ENCODE assay signal across 1 cellular context in the genomic region with DNA sequence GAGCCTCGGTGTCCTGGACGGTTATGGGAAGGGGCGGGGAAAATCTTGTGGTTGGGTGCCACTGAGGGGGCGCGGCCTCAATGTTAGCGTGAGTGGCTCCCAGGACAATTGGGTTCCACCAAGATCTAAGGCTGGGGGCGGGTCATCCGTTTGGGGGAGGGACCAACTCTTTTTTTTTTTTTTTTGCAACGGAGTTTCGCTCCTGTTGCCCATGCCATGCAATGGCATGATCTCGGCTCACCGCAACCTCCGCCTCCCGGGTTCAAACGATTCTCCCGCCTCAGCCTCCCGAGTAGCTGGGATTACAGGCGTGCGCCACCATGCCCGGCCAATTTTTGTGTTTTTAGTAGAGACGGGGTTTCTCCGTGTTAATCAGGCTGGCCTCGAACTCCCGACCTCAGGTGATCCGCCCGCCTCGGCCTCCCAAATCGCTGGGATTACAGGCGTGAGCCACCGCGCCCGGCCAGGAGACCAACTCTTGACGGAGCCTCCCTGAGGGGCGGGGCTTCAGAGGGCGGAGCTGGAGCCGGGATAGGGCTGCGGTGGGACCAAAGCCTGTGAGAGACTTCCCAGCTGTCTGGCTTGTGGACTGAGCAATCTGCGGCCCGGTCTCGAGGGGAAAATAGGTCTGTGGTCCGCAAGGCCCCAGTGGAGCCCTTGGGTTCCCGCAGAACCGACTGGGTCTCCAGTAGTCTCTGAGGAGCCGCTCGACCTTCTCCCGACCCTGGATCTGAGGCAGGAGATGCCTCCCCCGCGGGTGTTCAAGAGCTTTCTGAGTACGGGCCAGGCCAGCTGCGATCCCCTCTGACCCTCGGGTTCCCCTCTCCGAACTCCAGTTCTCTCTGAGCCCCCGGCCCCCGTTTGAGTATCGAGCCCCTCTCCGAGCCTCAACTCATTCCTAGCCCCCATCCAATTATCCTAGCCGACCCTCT.
A peak's percentile ranks its signal among the peaks of the same experiment; 100 is the strongest.
TF ChIP-seq lines count a peak whose summit lies in the region.

No MANE protein-coding gene starts in this region.

TF ChIP-seq in HepG2, 621 proteins besides CTCF, POLR2A, EP300 and RAD21 (continued from another document and continues in another):
- TF ChIP-seq ZNF382 (CRISPR knock-in tag; IDR thresholded peaks at IDR 0.05; ENCODE audit: borderline replicate concordance) (no peak), JDP2 (CRISPR knock-in tag; IDR thresholded peaks at IDR 0.05; ENCODE audit: borderline replicate concordance) (no peak), ATM (IDR thresholded peaks at IDR 0.05; ENCODE audit: borderline replicate concordance) (no peak), ZNF232 (CRISPR knock-in tag; IDR thresholded peaks at IDR 0.05; ENCODE audit: borderline replicate concordance) (peak; percentile 69), TAF1 (CRISPR knock-in tag; IDR thresholded peaks at IDR 0.05) (peak; percentile 74), KLF16 (CRISPR knock-in tag; IDR thresholded peaks at IDR 0.05) (peak in 1 of 2 experiments; percentile 85; a peak in 2 of 4 replicates), PAX8 (CRISPR knock-in tag; IDR thresholded peaks at IDR 0.05; ENCODE audit: borderline replicate concordance) (0 out of 2 replicates have a peak, but pooled peaks have one; percentile 94), ZNF343 (CRISPR knock-in tag; IDR thresholded peaks at IDR 0.05) (peak; percentile 35), KMT2A (CRISPR knock-in tag; IDR thresholded peaks at IDR 0.05) (no peak; the same call in 1 of the 2 replicates), FLYWCH1 (CRISPR knock-in tag; IDR thresholded peaks at IDR 0.05) (no peak; the same call in 1 of the 2 replicates), ZNF546 (CRISPR knock-in tag; conservative IDR thresholded peaks at IDR 0.05) (peak; percentile 67), TBL1XR1 (IDR thresholded peaks at IDR 0.05; ENCODE audit: borderline replicate concordance, low read length, partially characterized antibody) (peak; percentile 31), ZNF567 (CRISPR knock-in tag; IDR thresholded peaks at IDR 0.05; ENCODE audit: borderline replicate concordance) (no peak), PHB2 (IDR thresholded peaks at IDR 0.05; ENCODE audit: partially characterized antibody) (no peak), ETV5 (CRISPR knock-in tag; IDR thresholded peaks at IDR 0.05; ENCODE audit: borderline replicate concordance) (peak; percentile 32; the same call in 1 of the 2 replicates), THYN1 (CRISPR knock-in tag; IDR thresholded peaks at IDR 0.05; ENCODE audit: borderline replicate concordance, low read depth) (no peak; the same call in 1 of the 2 replicates), ZNF260 (CRISPR knock-in tag; IDR thresholded peaks at IDR 0.05; ENCODE audit: borderline replicate concordance, low read depth) (no peak), ZFP36L2 (CRISPR knock-in tag; IDR thresholded peaks at IDR 0.05) (no peak), ZSCAN12 (CRISPR knock-in tag; IDR thresholded peaks at IDR 0.05) (0 out of 2 replicates have a peak, but pooled peaks have one; percentile 34), EHMT2 (IDR thresholded peaks at IDR 0.05; ENCODE audit: borderline replicate concordance, low read depth, low read length) (peak; percentile 96), TCF12 (IDR thresholded peaks at IDR 0.05) (no peak), TCF12 (CRISPR knock-in tag; IDR thresholded peaks at IDR 0.05) (peak; percentile 86), NFE2L2 (IDR thresholded peaks at IDR 0.05; ENCODE audit: low read length) (no peak)
- TF ChIP-seq, protein P1, sequence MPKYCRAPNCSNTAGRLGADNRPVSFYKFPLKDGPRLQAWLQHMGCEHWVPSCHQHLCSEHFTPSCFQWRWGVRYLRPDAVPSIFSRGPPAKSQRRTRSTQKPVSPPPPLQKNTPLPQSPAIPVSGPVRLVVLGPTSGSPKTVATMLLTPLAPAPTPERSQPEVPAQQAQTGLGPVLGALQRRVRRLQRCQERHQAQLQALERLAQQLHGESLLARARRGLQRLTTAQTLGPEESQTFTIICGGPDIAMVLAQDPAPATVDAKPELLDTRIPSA (CRISPR knock-in tag; IDR thresholded peaks at IDR 0.05; ENCODE audit: borderline replicate concordance) = peak; percentile 98; the same call in 1 of the 2 replicates
- TF ChIP-seq, protein P2, sequence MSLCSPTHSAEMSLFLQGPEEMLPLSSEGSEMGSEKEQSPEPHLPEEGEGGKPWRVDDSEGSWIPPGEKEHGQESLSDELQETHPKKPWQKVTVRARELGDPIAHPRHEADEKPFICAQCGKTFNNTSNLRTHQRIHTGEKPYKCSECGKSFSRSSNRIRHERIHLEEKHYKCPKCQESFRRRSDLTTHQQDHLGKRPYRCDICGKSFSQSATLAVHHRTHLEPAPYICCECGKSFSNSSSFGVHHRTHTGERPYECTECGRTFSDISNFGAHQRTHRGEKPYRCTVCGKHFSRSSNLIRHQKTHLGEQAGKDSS (CRISPR knock-in tag; IDR thresholded peaks at IDR 0.05; ENCODE audit: borderline replicate concordance, low read depth) = peak; percentile 78
- TF ChIP-seq, protein P3, sequence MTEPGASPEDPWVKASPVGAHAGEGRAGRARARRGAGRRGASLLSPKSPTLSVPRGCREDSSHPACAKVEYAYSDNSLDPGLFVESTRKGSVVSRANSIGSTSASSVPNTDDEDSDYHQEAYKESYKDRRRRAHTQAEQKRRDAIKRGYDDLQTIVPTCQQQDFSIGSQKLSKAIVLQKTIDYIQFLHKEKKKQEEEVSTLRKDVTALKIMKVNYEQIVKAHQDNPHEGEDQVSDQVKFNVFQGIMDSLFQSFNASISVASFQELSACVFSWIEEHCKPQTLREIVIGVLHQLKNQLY (CRISPR knock-in tag; IDR thresholded peaks at IDR 0.05) = peak; percentile 44; the same call in 1 of the 2 replicates
- TF ChIP-seq, protein P4, sequence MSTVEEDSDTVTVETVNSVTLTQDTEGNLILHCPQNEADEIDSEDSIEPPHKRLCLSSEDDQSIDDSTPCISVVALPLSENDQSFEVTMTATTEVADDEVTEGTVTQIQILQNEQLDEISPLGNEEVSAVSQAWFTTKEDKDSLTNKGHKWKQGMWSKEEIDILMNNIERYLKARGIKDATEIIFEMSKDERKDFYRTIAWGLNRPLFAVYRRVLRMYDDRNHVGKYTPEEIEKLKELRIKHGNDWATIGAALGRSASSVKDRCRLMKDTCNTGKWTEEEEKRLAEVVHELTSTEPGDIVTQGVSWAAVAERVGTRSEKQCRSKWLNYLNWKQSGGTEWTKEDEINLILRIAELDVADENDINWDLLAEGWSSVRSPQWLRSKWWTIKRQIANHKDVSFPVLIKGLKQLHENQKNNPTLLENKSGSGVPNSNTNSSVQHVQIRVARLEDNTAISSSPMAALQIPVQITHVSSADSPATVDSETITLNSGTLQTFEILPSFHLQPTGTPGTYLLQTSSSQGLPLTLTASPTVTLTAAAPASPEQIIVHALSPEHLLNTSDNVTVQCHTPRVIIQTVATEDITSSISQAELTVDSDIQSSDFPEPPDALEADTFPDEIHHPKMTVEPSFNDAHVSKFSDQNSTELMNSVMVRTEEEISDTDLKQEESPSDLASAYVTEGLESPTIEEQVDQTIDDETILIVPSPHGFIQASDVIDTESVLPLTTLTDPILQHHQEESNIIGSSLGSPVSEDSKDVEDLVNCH (CRISPR knock-in tag; IDR thresholded peaks at IDR 0.05) = 0 out of 2 replicates have a peak, but pooled peaks have one; percentile 39
- TF ChIP-seq, protein P5, sequence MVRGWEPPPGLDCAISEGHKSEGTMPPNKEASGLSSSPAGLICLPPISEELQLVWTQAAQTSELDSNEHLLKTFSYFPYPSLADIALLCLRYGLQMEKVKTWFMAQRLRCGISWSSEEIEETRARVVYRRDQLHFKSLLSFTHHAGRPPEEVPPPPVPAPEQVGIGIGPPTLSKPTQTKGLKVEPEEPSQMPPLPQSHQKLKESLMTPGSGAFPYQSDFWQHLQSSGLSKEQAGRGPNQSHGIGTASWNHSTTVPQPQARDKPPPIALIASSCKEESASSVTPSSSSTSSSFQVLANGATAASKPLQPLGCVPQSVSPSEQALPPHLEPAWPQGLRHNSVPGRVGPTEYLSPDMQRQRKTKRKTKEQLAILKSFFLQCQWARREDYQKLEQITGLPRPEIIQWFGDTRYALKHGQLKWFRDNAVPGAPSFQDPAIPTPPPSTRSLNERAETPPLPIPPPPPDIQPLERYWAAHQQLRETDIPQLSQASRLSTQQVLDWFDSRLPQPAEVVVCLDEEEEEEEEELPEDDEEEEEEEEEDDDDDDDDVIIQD (CRISPR knock-in tag; IDR thresholded peaks at IDR 0.05; ENCODE audit: low read depth) = peak; percentile 60; the same call in 1 of the 2 replicates
- TF ChIP-seq, protein P6, sequence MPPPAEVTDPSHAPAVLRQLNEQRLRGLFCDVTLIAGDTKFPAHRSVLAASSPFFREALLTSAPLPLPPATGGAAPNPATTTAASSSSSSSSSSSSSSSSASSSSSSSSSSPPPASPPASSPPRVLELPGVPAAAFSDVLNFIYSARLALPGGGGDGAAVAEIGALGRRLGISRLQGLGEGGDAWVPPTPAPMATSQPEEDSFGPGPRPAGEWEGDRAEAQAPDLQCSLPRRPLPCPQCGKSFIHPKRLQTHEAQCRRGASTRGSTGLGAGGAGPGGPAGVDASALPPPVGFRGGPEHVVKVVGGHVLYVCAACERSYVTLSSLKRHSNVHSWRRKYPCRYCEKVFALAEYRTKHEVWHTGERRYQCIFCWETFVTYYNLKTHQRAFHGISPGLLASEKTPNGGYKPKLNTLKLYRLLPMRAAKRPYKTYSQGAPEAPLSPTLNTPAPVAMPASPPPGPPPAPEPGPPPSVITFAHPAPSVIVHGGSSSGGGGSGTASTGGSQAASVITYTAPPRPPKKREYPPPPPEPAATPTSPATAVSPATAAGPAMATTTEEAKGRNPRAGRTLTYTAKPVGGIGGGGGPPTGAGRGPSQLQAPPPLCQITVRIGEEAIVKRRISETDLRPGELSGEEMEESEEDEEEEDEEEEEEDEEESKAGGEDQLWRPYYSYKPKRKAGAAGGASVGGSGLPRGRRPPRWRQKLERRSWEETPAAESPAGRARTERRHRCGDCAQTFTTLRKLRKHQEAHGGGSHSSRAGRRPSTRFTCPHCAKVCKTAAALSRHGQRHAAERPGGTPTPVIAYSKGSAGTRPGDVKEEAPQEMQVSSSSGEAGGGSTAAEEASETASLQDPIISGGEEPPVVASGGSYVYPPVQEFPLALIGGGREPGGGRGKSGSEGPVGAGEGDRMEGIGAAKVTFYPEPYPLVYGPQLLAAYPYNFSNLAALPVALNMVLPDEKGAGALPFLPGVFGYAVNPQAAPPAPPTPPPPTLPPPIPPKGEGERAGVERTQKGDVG (CRISPR knock-in tag; IDR thresholded peaks at IDR 0.05; ENCODE audit: borderline replicate concordance) = no peak; the same call in 1 of the 2 replicates
- TF ChIP-seq, protein P7, sequence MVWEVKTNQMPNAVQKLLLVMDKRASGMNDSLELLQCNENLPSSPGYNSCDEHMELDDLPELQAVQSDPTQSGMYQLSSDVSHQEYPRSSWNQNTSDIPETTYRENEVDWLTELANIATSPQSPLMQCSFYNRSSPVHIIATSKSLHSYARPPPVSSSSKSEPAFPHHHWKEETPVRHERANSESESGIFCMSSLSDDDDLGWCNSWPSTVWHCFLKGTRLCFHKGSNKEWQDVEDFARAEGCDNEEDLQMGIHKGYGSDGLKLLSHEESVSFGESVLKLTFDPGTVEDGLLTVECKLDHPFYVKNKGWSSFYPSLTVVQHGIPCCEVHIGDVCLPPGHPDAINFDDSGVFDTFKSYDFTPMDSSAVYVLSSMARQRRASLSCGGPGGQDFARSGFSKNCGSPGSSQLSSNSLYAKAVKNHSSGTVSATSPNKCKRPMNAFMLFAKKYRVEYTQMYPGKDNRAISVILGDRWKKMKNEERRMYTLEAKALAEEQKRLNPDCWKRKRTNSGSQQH (CRISPR knock-in tag; IDR thresholded peaks at IDR 0.05; ENCODE audit: low read depth) = no peak
- TF ChIP-seq, protein P8, sequence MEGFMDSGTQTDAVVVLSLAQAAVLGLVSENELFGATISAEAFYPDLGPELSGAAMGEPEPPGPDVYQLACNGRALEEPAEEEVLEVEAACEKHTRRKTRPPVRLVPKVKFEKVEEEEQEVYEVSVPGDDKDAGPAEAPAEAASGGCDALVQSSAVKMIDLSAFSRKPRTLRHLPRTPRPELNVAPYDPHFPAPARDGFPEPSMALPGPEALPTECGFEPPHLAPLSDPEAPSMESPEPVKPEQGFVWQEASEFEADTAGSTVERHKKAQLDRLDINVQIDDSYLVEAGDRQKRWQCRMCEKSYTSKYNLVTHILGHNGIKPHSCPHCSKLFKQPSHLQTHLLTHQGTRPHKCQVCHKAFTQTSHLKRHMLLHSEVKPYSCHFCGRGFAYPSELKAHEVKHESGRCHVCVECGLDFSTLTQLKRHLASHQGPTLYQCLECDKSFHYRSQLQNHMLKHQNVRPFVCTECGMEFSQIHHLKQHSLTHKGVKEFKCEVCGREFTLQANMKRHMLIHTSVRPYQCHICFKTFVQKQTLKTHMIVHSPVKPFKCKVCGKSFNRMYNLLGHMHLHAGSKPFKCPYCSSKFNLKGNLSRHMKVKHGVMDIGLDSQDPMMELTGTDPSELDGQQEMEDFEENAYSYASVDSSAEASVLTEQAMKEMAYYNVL (CRISPR knock-in tag; IDR thresholded peaks at IDR 0.05; ENCODE audit: borderline replicate concordance) = peak; percentile 34
- TF ChIP-seq, protein P9, sequence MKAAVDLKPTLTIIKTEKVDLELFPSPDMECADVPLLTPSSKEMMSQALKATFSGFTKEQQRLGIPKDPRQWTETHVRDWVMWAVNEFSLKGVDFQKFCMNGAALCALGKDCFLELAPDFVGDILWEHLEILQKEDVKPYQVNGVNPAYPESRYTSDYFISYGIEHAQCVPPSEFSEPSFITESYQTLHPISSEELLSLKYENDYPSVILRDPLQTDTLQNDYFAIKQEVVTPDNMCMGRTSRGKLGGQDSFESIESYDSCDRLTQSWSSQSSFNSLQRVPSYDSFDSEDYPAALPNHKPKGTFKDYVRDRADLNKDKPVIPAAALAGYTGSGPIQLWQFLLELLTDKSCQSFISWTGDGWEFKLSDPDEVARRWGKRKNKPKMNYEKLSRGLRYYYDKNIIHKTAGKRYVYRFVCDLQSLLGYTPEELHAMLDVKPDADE (CRISPR knock-in tag; IDR thresholded peaks at IDR 0.05) = no peak; the same call in 1 of the 2 replicates
- TF ChIP-seq, protein P10, sequence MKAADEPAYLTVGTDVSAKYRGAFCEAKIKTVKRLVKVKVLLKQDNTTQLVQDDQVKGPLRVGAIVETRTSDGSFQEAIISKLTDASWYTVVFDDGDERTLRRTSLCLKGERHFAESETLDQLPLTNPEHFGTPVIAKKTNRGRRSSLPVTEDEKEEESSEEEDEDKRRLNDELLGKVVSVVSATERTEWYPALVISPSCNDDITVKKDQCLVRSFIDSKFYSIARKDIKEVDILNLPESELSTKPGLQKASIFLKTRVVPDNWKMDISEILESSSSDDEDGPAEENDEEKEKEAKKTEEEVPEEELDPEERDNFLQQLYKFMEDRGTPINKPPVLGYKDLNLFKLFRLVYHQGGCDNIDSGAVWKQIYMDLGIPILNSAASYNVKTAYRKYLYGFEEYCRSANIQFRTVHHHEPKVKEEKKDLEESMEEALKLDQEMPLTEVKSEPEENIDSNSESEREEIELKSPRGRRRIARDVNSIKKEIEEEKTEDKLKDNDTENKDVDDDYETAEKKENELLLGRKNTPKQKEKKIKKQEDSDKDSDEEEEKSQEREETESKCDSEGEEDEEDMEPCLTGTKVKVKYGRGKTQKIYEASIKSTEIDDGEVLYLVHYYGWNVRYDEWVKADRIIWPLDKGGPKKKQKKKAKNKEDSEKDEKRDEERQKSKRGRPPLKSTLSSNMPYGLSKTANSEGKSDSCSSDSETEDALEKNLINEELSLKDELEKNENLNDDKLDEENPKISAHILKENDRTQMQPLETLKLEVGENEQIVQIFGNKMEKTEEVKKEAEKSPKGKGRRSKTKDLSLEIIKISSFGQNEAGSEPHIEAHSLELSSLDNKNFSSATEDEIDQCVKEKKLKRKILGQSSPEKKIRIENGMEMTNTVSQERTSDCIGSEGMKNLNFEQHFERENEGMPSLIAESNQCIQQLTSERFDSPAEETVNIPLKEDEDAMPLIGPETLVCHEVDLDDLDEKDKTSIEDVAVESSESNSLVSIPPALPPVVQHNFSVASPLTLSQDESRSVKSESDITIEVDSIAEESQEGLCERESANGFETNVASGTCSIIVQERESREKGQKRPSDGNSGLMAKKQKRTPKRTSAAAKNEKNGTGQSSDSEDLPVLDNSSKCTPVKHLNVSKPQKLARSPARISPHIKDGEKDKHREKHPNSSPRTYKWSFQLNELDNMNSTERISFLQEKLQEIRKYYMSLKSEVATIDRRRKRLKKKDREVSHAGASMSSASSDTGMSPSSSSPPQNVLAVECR (CRISPR knock-in tag; IDR thresholded peaks at IDR 0.05; ENCODE audit: borderline replicate concordance) = peak; percentile 61; the same call in 1 of the 2 replicates
